Comparison of ENCODE assay signal across 38 cellular contexts in genomic region chr1:245462161-245462560, GRCh38.
"Had no signal": no experiment of that assay in that cellular context is flagged by ENCODE, and none has a peak within 500 bp of the region (broad histone marks: within the 10 kb centered on the region; RNA-seq: fewer than 3 reads in every experiment).

No MANE protein-coding gene starts in this region.

- H3K27ac Mint-ChIP-seq: activated CD4-positive, alpha-beta memory T cell treated with anti-CD3 and anti-CD28 coated beads, Interleukin-2, amount 10 ng/mL, durations not matched to agents 7 days and 5 days; activated CD4-positive, alpha-beta T cell treated with anti-CD3 and anti-CD28 coated beads for 36 hours; activated CD4-positive, alpha-beta T cell treated with anti-CD3 and anti-CD28 coated beads, Interleukin-2, amount 10 ng/mL, durations not matched to agents 7 days and 5 days; activated CD8-positive, alpha-beta memory T cell treated with anti-CD3 and anti-CD28 coated beads, Interleukin-2, amount 10 ng/mL, durations not matched to agents 7 days and 5 days; activated CD8-positive, alpha-beta T cell treated with anti-CD3 and anti-CD28 coated beads, Interleukin-2, amount 10 ng/mL, durations not matched to agents 7 days and 5 days; activated naive CD4-positive, alpha-beta T cell treated with anti-CD3 and anti-CD28 coated beads, Interleukin-2, amount 10 ng/mL, durations not matched to agents 7 days and 5 days; activated naive CD4-positive, alpha-beta T cell treated with anti-CD3 and anti-CD28 coated beads, Interleukin-2, amount 50 U/mL, for 24 hours; activated naive CD8-positive, alpha-beta T cell; activated naive CD8-positive, alpha-beta T cell treated with anti-CD3 and anti-CD28 coated beads, Interleukin-2, amount 10 ng/mL, durations not matched to agents 7 days and 5 days; activated naive CD8-positive, alpha-beta T cell treated with anti-CD3 and anti-CD28 coated beads, Interleukin-2, amount 50 U/mL, for 24 hours; activated T-cell treated with anti-CD3 and anti-CD28 coated beads, Interleukin-2, amount 50 U/mL, for 24 hours; activated T-helper 2 cell treated with anti-CD3 and anti-CD28 coated beads, Interferon-gamma antibody, Interleukin-2, Interleukin-4, amounts not matched to agents 10 μg/mL and 5 μg/mL and 100 μg/mL, durations not matched to agents 14 hours and 24 hours and 36 hours; brain; T-helper 1 cell treated with Interleukin-12 subunit alpha and Interleukin-12 subunit beta and Interleukin-4 antibody, amounts not matched to agents 30 μg/mL and 1 μg/mL, for 36 hours; T-helper 2 cell treated with Interferon-gamma antibody and Interleukin-4, amounts not matched to agents 5 μg/mL and 100 μg/mL, for 36 hours; WTC11 had no signal

- H3K27me3 ChIP-seq: ascending aorta, cardiac muscle cell had no signal

- H3K9me3 ChIP-seq: ascending aorta had no signal

- H3K36me3 ChIP-seq: ascending aorta had no signal

- H3K27ac ChIP-seq: ascending aorta, VCaP had no signal

- H3K4me3 Mint-ChIP-seq: activated CD4-positive, alpha-beta memory T cell treated with anti-CD3 and anti-CD28 coated beads, Interleukin-2, amount 10 ng/mL, durations not matched to agents 7 days and 5 days; activated CD4-positive, alpha-beta T cell treated with anti-CD3 and anti-CD28 coated beads for 36 hours; activated CD4-positive, alpha-beta T cell treated with anti-CD3 and anti-CD28 coated beads, Interleukin-2, amount 10 ng/mL, durations not matched to agents 7 days and 5 days; activated CD8-positive, alpha-beta memory T cell treated with anti-CD3 and anti-CD28 coated beads, Interleukin-2, amount 10 ng/mL, durations not matched to agents 7 days and 5 days; activated CD8-positive, alpha-beta T cell treated with anti-CD3 and anti-CD28 coated beads, Interleukin-2, amount 10 ng/mL, durations not matched to agents 7 days and 5 days; activated naive CD4-positive, alpha-beta T cell treated with anti-CD3 and anti-CD28 coated beads, Interleukin-2, amount 10 ng/mL, durations not matched to agents 7 days and 5 days; activated naive CD4-positive, alpha-beta T cell treated with anti-CD3 and anti-CD28 coated beads, Interleukin-2, amount 50 U/mL, for 24 hours; activated naive CD8-positive, alpha-beta T cell; activated naive CD8-positive, alpha-beta T cell treated with anti-CD3 and anti-CD28 coated beads, Interleukin-2, amount 10 ng/mL, durations not matched to agents 7 days and 5 days; activated naive CD8-positive, alpha-beta T cell treated with anti-CD3 and anti-CD28 coated beads, Interleukin-2, amount 50 U/mL, for 24 hours; activated T-cell treated with anti-CD3 and anti-CD28 coated beads, Interleukin-2, amount 50 U/mL, for 24 hours; brain; central memory CD8-positive, alpha-beta T cell; T-helper 1 cell treated with Interleukin-12 subunit alpha and Interleukin-12 subunit beta and Interleukin-4 antibody, amounts not matched to agents 30 μg/mL and 1 μg/mL, for 36 hours; T-helper 2 cell treated with Interferon-gamma antibody and Interleukin-4, amounts not matched to agents 5 μg/mL and 100 μg/mL, for 36 hours; WTC11 had no signal

- H3K36me3 Mint-ChIP-seq: activated CD8-positive, alpha-beta memory T cell treated with anti-CD3 and anti-CD28 coated beads, Interleukin-2, amount 10 ng/mL, durations not matched to agents 7 days and 5 days; activated naive CD4-positive, alpha-beta T cell treated with anti-CD3 and anti-CD28 coated beads, Interleukin-2, amount 10 ng/mL, durations not matched to agents 7 days and 5 days; activated naive CD4-positive, alpha-beta T cell treated with anti-CD3 and anti-CD28 coated beads, Interleukin-2, amount 50 U/mL, for 24 hours; activated naive CD8-positive, alpha-beta T cell; activated naive CD8-positive, alpha-beta T cell treated with anti-CD3 and anti-CD28 coated beads, Interleukin-2, amount 10 ng/mL, durations not matched to agents 7 days and 5 days; brain; WTC11 had no signal

- DNase-seq: activated CD4-positive, alpha-beta memory T cell treated with anti-CD3 and anti-CD28 coated beads, Interleukin-2, amount 10 ng/mL, durations not matched to agents 7 days and 5 days; activated CD4-positive, alpha-beta T cell treated with anti-CD3 and anti-CD28 coated beads for 1 hour; activated CD4-positive, alpha-beta T cell treated with anti-CD3 and anti-CD28 coated beads for 36 hours; activated CD4-positive, alpha-beta T cell treated with anti-CD3 and anti-CD28 coated beads for 48 hours; activated CD4-positive, alpha-beta T cell treated with anti-CD3 and anti-CD28 coated beads, Interleukin-2, amount 10 ng/mL, durations not matched to agents 7 days and 5 days; activated CD4-positive, alpha-beta T cell treated with anti-CD3 and anti-CD28 coated beads, Interleukin-2, amount 50 U/mL, for 48 hours; activated CD4-positive, CD25-positive, alpha-beta regulatory T cell; activated CD8-positive, alpha-beta memory T cell treated with anti-CD3 and anti-CD28 coated beads for 24 hours; activated CD8-positive, alpha-beta memory T cell treated with anti-CD3 and anti-CD28 coated beads, Interleukin-2, amount 10 ng/mL, durations not matched to agents 7 days and 5 days; activated CD8-positive, alpha-beta memory T cell treated with anti-CD3 and anti-CD28 coated beads, Interleukin-2, amount 50 U/mL, for 48 hours; activated CD8-positive, alpha-beta T cell treated with anti-CD3 and anti-CD28 coated beads, Interleukin-2, amount 10 ng/mL, durations not matched to agents 7 days and 5 days; activated effector memory CD4-positive, alpha-beta T cell treated with Interleukin-2 at 50 U/mL for 16 hours; activated gamma-delta T cell; activated naive CD4-positive, alpha-beta T cell treated with anti-CD3 and anti-CD28 coated beads, Interleukin-2, amount 10 ng/mL, durations not matched to agents 7 days and 5 days; activated naive CD4-positive, alpha-beta T cell treated with Interleukin-2 at 50 U/mL for 16 hours; activated naive CD8-positive, alpha-beta T cell treated with anti-CD3 and anti-CD28 coated beads, Interleukin-2, amount 10 ng/mL, durations not matched to agents 7 days and 5 days; activated naive CD8-positive, alpha-beta T cell treated with anti-CD3 and anti-CD28 coated beads, Interleukin-2, amount 50 U/mL, for 24 hours; activated T-cell treated with anti-CD3 and anti-CD28 coated beads, Interleukin-2, amount 50 U/mL, for 24 hours; activated T-cell treated with anti-CD3 and anti-CD28 coated beads, Interleukin-2, amount 50 U/mL, for 48 hours; amygdala; anterior cingulate cortex; caudate nucleus; cerebellar nuclear complex; T-helper 1 cell; T-helper 2 cell; T-helper 9 cell had no signal

- ATAC-seq: activated CD4-positive, alpha-beta T cell treated with anti-CD3 and anti-CD28 coated beads for 36 hours; activated CD4-positive, CD25-positive, alpha-beta regulatory T cell treated with anti-CD3 and anti-CD28 coated beads, Interleukin-2, amount 50 U/mL, for 24 hours; activated CD8-positive, alpha-beta memory T cell treated with anti-CD3 and anti-CD28 coated beads, Interleukin-2, amount 10 ng/mL, durations not matched to agents 7 days and 5 days; activated CD8-positive, alpha-beta T cell treated with anti-CD3 and anti-CD28 coated beads, Interleukin-2, amount 10 ng/mL, durations not matched to agents 7 days and 5 days; activated naive CD8-positive, alpha-beta T cell treated with anti-CD3 and anti-CD28 coated beads, Interleukin-2, amount 50 U/mL, for 24 hours; WTC11 had no signal

- H3K9me3 Mint-ChIP-seq: activated CD4-positive, alpha-beta T cell treated with anti-CD3 and anti-CD28 coated beads, Interleukin-2, amount 10 ng/mL, durations not matched to agents 7 days and 5 days; central memory CD8-positive, alpha-beta T cell; T-helper 2 cell treated with Interferon-gamma antibody and Interleukin-4, amounts not matched to agents 5 μg/mL and 100 μg/mL, for 36 hours; WTC11 had no signal

- H3K4me1 ChIP-seq: ascending aorta had no signal

- H3K4me1 Mint-ChIP-seq: activated CD4-positive, alpha-beta memory T cell treated with anti-CD3 and anti-CD28 coated beads, Interleukin-2, amount 10 ng/mL, durations not matched to agents 7 days and 5 days; activated CD4-positive, alpha-beta T cell treated with anti-CD3 and anti-CD28 coated beads, Interleukin-2, amount 10 ng/mL, durations not matched to agents 7 days and 5 days; activated CD8-positive, alpha-beta memory T cell treated with anti-CD3 and anti-CD28 coated beads, Interleukin-2, amount 10 ng/mL, durations not matched to agents 7 days and 5 days; activated naive CD4-positive, alpha-beta T cell treated with anti-CD3 and anti-CD28 coated beads, Interleukin-2, amount 10 ng/mL, durations not matched to agents 7 days and 5 days; activated naive CD4-positive, alpha-beta T cell treated with anti-CD3 and anti-CD28 coated beads, Interleukin-2, amount 50 U/mL, for 24 hours; activated naive CD8-positive, alpha-beta T cell treated with anti-CD3 and anti-CD28 coated beads, Interleukin-2, amount 10 ng/mL, durations not matched to agents 7 days and 5 days; central memory CD8-positive, alpha-beta T cell had no signal

- H3K27me3 Mint-ChIP-seq: activated CD4-positive, alpha-beta memory T cell treated with anti-CD3 and anti-CD28 coated beads, Interleukin-2, amount 10 ng/mL, durations not matched to agents 7 days and 5 days; activated CD8-positive, alpha-beta memory T cell treated with anti-CD3 and anti-CD28 coated beads, Interleukin-2, amount 10 ng/mL, durations not matched to agents 7 days and 5 days; activated naive CD4-positive, alpha-beta T cell treated with anti-CD3 and anti-CD28 coated beads, Interleukin-2, amount 10 ng/mL, durations not matched to agents 7 days and 5 days; activated naive CD4-positive, alpha-beta T cell treated with anti-CD3 and anti-CD28 coated beads, Interleukin-2, amount 50 U/mL, for 24 hours; activated T-cell treated with anti-CD3 and anti-CD28 coated beads, Interleukin-2, amount 50 U/mL, for 24 hours had no signal

- H3K4me3 ChIP-seq: ascending aorta, cardiac muscle cell had no signal
